In the genomic region with DNA sequence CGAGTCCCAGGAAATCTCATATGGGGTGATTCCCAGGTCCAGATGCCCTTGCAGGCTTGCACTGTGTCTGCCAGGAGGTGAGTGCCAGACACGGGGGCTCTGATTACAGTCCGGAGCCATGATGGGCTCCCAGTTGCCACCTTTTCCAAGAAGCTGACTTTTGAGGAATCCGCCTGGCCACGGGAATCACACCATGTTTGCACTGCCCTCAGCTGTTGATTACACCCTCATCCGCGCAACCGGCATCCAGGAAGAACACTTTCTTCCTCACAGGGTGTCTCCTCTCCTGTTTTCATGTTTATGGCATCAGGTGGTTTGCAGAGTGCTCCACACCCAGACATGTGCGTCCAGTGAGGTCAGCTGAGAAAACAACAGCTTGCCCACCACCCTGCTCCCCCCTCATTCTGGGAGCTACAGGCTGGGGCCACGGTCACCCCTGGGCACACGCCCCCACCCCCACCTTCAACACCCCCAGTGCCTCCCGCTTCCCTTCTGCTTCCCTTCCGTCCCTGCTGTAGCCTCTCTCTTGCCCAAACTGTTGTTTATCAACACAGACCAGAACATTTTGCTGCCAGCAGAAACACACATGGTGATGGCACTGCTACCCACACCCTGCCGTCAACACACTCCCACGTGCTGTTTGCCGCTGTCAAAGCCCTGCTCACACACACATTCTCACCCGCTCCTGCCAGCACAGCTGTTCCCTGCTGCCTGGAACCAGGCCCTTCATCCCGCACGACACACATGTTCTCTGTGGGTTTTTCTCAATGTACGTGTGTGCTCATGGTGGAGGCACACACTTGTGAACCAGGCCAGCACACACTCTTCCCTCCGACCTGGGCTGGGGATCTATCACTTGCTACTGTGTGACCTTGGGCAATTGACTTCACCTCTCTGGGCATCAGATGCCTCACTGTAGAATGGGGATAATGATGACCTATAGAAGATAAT, we compare ENCODE assay signal across 9 cellular contexts. TPM values are rescaled to one million over a fixed set of nuclear protein-coding genes. Genes with fewer than 3 reads are reported as not detected.
DNase-seq lines count a peak whose midpoint lies in the region; ATAC-seq and TF ChIP-seq lines count a peak whose summit lies in the region.
"Had no signal": no experiment of that assay in that cellular context is flagged by ENCODE, and none has a peak within 500 bp of the region (broad histone marks: within the 10 kb centered on the region; RNA-seq: fewer than 3 reads in every experiment).

No MANE protein-coding gene starts in this region.

- no peak overlapping the region for H3K4me2 ChIP-seq in Karpas-422 (ENCODE audit: low read depth, low read length, poor library complexity, severe bottlenecking)

- H3K36me3 Mint-ChIP-seq in activated T-helper 2 cell treated with anti-CD3 and anti-CD28 coated beads, Interferon-gamma antibody, Interleukin-2, Interleukin-4, amounts not matched to agents 10 μg/mL and 5 μg/mL and 100 μg/mL, durations not matched to agents 14 hours and 24 hours and 36 hours (ENCODE audit: low read depth): no peaks in the 10 kb centered on the region

- H3K27ac ChIP-seq in right atrium auricular region: peak overlapping the region; percentile 84 to 87
- H3K27ac ChIP-seq in skin epidermis: peak overlapping the region in 13 of 21 experiments; percentile 19 to 79 (median 42)
- H3K27ac ChIP-seq in Karpas-422 (ENCODE audit: low read length): no peak overlapping the region

- ATAC-seq in GM19035 (IDR thresholded peaks at IDR 0.05; ENCODE audit: unreplicated experiment): no peak

- H3K9me3 ChIP-seq in right atrium auricular region (no peaks in the 10 kb centered on the region), Karpas-422 (ENCODE audit: low read length) (no peaks in the 10 kb centered on the region)

- H2AFZ ChIP-seq in Karpas-422 (ENCODE audit: low read length): no peak overlapping the region

- no peaks in the 10 kb centered on the region for H3K27me3 ChIP-seq in right atrium auricular region
- no peaks in the 10 kb centered on the region for H3K27me3 ChIP-seq in Karpas-422 (ENCODE audit: low read length)

- no peaks in the 10 kb centered on the region for H3K9me2 ChIP-seq in Karpas-422 (replicated peaks; ENCODE audit: insufficient read depth, low read length)

- H3K4me3 ChIP-seq in right atrium auricular region (no peak overlapping the region), skin epidermis (no peak overlapping the region), Karpas-422 (ENCODE audit: low read length) (no peak overlapping the region)

- H3K27me3 Mint-ChIP-seq in activated T-helper 2 cell treated with anti-CD3 and anti-CD28 coated beads, Interferon-gamma antibody, Interleukin-2, Interleukin-4, amounts not matched to agents 10 μg/mL and 5 μg/mL and 100 μg/mL, durations not matched to agents 14 hours and 24 hours and 36 hours (ENCODE audit: low read depth): no peaks in the 10 kb centered on the region

- H3K4me3 Mint-ChIP-seq in activated T-helper 2 cell treated with anti-CD3 and anti-CD28 coated beads, Interferon-gamma antibody, Interleukin-2, Interleukin-4, amounts not matched to agents 10 μg/mL and 5 μg/mL and 100 μg/mL, durations not matched to agents 14 hours and 24 hours and 36 hours (ENCODE audit: low read depth): peak overlapping the region; percentile 10

- H3K27ac Mint-ChIP-seq in activated T-helper 2 cell treated with anti-CD3 and anti-CD28 coated beads, Interferon-gamma antibody, Interleukin-2, Interleukin-4, amounts not matched to agents 10 μg/mL and 5 μg/mL and 100 μg/mL, durations not matched to agents 14 hours and 24 hours and 36 hours: peak overlapping the region; percentile 86

- no peaks in the 10 kb centered on the region for H3K36me3 ChIP-seq in right atrium auricular region
- H3K36me3 ChIP-seq in Karpas-422 (ENCODE audit: insufficient read depth, low read length): no peaks in the 10 kb centered on the region

- no peaks in the 10 kb centered on the region for H3K79me2 ChIP-seq in Karpas-422 (ENCODE audit: low read length)

- DNase-seq in HT-29 (ENCODE audit: low spot score): peak; percentile 25
- DNase-seq in activated T-helper 2 cell treated with anti-CD3 and anti-CD28 coated beads, Interferon-gamma antibody, Interleukin-2, Interleukin-4, amounts not matched to agents 10 μg/mL and 5 μg/mL and 100 μg/mL, durations not matched to agents 14 hours and 24 hours and 36 hours (ENCODE audit: low spot score): no peak
- peak; percentile 80 for DNase-seq in right atrium auricular region (ENCODE audit: low spot score)
- DNase-seq in Karpas-422: no peak
- no peak for DNase-seq in germinal center (ENCODE audit: low spot score)
- DNase-seq in NCI-H82 (lab: John Stamatoyannopoulos, UW): no peak
- DNase-seq: NCI-H774 had no signal

- no peak for TF ChIP-seq CTCF in right atrium auricular region (IDR thresholded peaks at IDR 0.05)

- H3K4me1 ChIP-seq in right atrium auricular region (peaks cover 0 to 64% of the 10 kb centered on the region in 2 donors), Karpas-422 (ENCODE audit: low read length) (peaks cover 7% of the 10 kb centered on the region; the same call in 1 of the 2 replicates)

- intact Hi-C loops in activated T-helper 2 cell treated with anti-CD3 and anti-CD28 coated beads, Interferon-gamma antibody, Interleukin-2, Interleukin-4, amounts not matched to agents 10 μg/mL and 5 μg/mL and 100 μg/mL, durations not matched to agents 14 hours and 24 hours and 36 hours (cut with micrococcal nuclease): no loop called here

- no peaks in the 10 kb centered on the region for H4K20me1 ChIP-seq in Karpas-422 (ENCODE audit: insufficient read depth, low read depth, low read length)

- no peaks in the 10 kb centered on the region for H3K9me3 Mint-ChIP-seq in activated T-helper 2 cell treated with anti-CD3 and anti-CD28 coated beads, Interferon-gamma antibody, Interleukin-2, Interleukin-4, amounts not matched to agents 10 μg/mL and 5 μg/mL and 100 μg/mL, durations not matched to agents 14 hours and 24 hours and 36 hours

- H3K4me1 Mint-ChIP-seq in activated T-helper 2 cell treated with anti-CD3 and anti-CD28 coated beads, Interferon-gamma antibody, Interleukin-2, Interleukin-4, amounts not matched to agents 10 μg/mL and 5 μg/mL and 100 μg/mL, durations not matched to agents 14 hours and 24 hours and 36 hours (ENCODE audit: low read depth): peaks cover 50% of the 10 kb centered on the region

- H3K9ac ChIP-seq in Karpas-422 (ENCODE audit: low read length): no peak overlapping the region

RNA-seq across cellular contexts. Expression of a gene that starts 35.8 kb away (rescaled TPM):
- total RNA-seq in HT-29 (2014; rRNA removed; shearing (Covaris generic)): 88.4 and 107 TPM in 2 replicates
- total RNA-seq in activated T-helper 2 cell treated with anti-CD3 and anti-CD28 coated beads, Interferon-gamma antibody, Interleukin-2, Interleukin-4, amounts not matched to agents 10 μg/mL and 5 μg/mL and 100 μg/mL, durations not matched to agents 14 hours and 24 hours and 36 hours: 543 and 569 TPM in 2 replicates
- 100 to 1,000 TPM; 100 to 136 TPM for total RNA-seq in right atrium auricular region
- total RNA-seq in Karpas-422 (2014; rRNA removed; shearing (Covaris generic); ENCODE audit: low replicate concordance): 331 and 583 TPM in 2 replicates

RNA-seq across cellular contexts. Expression of a gene that starts 45.2 kb away (rescaled TPM):
- total RNA-seq in HT-29 (2014; rRNA removed; shearing (Covaris generic)): 54.4 and 58.1 TPM in 2 replicates
- total RNA-seq in activated T-helper 2 cell treated with anti-CD3 and anti-CD28 coated beads, Interferon-gamma antibody, Interleukin-2, Interleukin-4, amounts not matched to agents 10 μg/mL and 5 μg/mL and 100 μg/mL, durations not matched to agents 14 hours and 24 hours and 36 hours: 27.6 and 34.0 TPM in 2 replicates
- 10 to 100 TPM; 24.5 to 36.8 TPM for total RNA-seq in right atrium auricular region
- 36.1 and 37.4 TPM in 2 replicates for total RNA-seq in Karpas-422 (2014; rRNA removed; shearing (Covaris generic); ENCODE audit: low replicate concordance)

Comparison
In these comparisons a context has a peak if more than half of its experiments do, and no peak if none do; other contexts are left out.
1. DNase-seq: peak in HT-29 (single experiment) and right atrium auricular region (single experiment); none in activated T-helper 2 cell treated with anti-CD3 and anti-CD28 coated beads, Interferon-gamma antibody, Interleukin-2, Interleukin-4, amounts not matched to agents 10 μg/mL and 5 μg/mL and 100 μg/mL, durations not matched to agents 14 hours and 24 hours and 36 hours (single experiment), Karpas-422 (single experiment), germinal center (single experiment) and NCI-H82 (single experiment).